Comparison of ENCODE assay signal across 20 cellular contexts in genomic region chr3:64375737-64376136, GRCh38.
DNase-seq lines count a peak whose midpoint lies in the region; ATAC-seq, FAIRE-seq and TF ChIP-seq lines count a peak whose summit lies in the region.
"Had no signal": no experiment of that assay in that cellular context is flagged by ENCODE, and none has a peak within 500 bp of the region (broad histone marks: within the 10 kb centered on the region; RNA-seq: fewer than 3 reads in every experiment).

No MANE protein-coding gene starts in this region.

- no peak for DNase-seq in SK-N-SH
- no peak for DNase-seq in GM12878 (ENCODE audit: low read depth, low spot score)
- no peak for DNase-seq in left lung
- no peak for DNase-seq in posterior cingulate gyrus
- DNase-seq: AML-193; Caco-2; Calu3; CD4-positive, alpha-beta T cell; CD8-positive, alpha-beta T cell; DMS79 treated with DMSO at 0.1 percent for 48 hours; GF-D8 had no signal

- BruUV-seq in GM12878 (replicated peaks; lab: Mats Ljungman, UMichigan) = no TSS peak

- FAIRE-seq in GM12878 (lab: Jason Lieb, UNC) = no peak
- FAIRE-seq: A549, G401.6, GM12892, GM18507, GM19239 had no signal

- no peak for ATAC-seq in SK-N-SH treated with all-trans-retinoic acid at 6 μM for 48 hours
- ATAC-seq in GM12878 = no peak
- no peak for ATAC-seq in left lung
- ATAC-seq: A549; CD8-positive, alpha-beta T cell had no signal

- H3K9me3 ChIP-seq in SK-N-SH (peaks cover 12% of the 10 kb centered on the region; the same call in 1 of the 2 replicates), GM12878 (replicated peaks; ENCODE audit: control insufficient read depth, insufficient read depth, low read length) (no peaks in the 10 kb centered on the region), left lung (peaks cover 0 to 6% of the 10 kb centered on the region in 2 donors)

- TF ChIP-seq CTCF in SK-N-SH (IDR thresholded peaks at IDR 0.05) = no peak
- TF ChIP-seq CTCF in GM12878 (IDR thresholded peaks at IDR 0.05 in 2 of 3, conservative IDR thresholded peaks at IDR 0.05 in 1 of 3; ENCODE audit: control insufficient read depth in 2 of 3, extremely low read depth in 1 of 3, insufficient read depth in 1 of 3, low read depth in 3 of 3, low read length in 3 of 3) = no peak
- no peak for TF ChIP-seq CTCF in left lung (IDR thresholded peaks at IDR 0.05)

- no peaks in the 10 kb centered on the region for H3K79me2 ChIP-seq in SK-N-SH (ENCODE audit: insufficient read depth)
- H3K79me2 ChIP-seq in GM12878 (ENCODE audit: control insufficient read depth, insufficient read depth, low read length) = no peaks in the 10 kb centered on the region

- no peak for TF ChIP-seq POLR2A in GM12878 (IDR thresholded peaks at IDR 0.05; ENCODE audit: low read depth, low read length)

- CTCF ChIA-PET in SK-N-SH (lab: Yijun Ruan, JAX) (interaction anchor here (1.3 kb wide), 1 partner anchor 346 kb away, joined by 4 read pairs; no protein-coding TSS in a partner anchor), GM12878 (lab: Yijun Ruan, JAX) (interaction anchor here (0.7 to 0.9 kb wide), 2 partner anchors 8 to 108 kb away, joined by 3 read pairs; no protein-coding TSS in a partner anchor)

- H3K4me2 ChIP-seq in SK-N-SH = no peak overlapping the region
- no peak overlapping the region for H3K4me2 ChIP-seq in GM12878 (ENCODE audit: control insufficient read depth, insufficient read depth)
- H3K4me2 ChIP-seq: A549 had no signal

- TF ChIP-seq RAD21 in SK-N-SH (IDR thresholded peaks at IDR 0.05; ENCODE audit: low read length) (no peak), GM12878 (IDR thresholded peaks at IDR 0.05; ENCODE audit: insufficient read depth, low read depth, low read length) (no peak)

- no peaks in the 10 kb centered on the region for H3K27me3 ChIP-seq in SK-N-SH (ENCODE audit: insufficient read depth)
- H3K27me3 ChIP-seq in GM12878 (replicated peaks in 1 of 2; ENCODE audit: control insufficient read depth in 2 of 2, insufficient read depth in 2 of 2, low read length in 1 of 2) = no peaks in the 10 kb centered on the region
- no peaks in the 10 kb centered on the region for H3K27me3 ChIP-seq in left lung
- H3K27me3 ChIP-seq: BLaER1 treated with 17β-estradiol and CSF1 and Interleukin-3, amounts not matched to agents 10 nM and 100 nM had no signal

- SMC1A ChIA-PET in GM12878 (lab: Charles Lee; ENCODE audit: uncharacterized antibody, unreplicated experiment) = interaction anchor here (0.8 to 0.9 kb wide), 2 partner anchors 10 to 207 kb away, joined by 3 read pairs; no protein-coding TSS in a partner anchor

- TF ChIP-seq EP300 in SK-N-SH (IDR thresholded peaks at IDR 0.05; ENCODE audit: borderline replicate concordance in 1 of 2, low read depth in 1 of 2, low read length in 1 of 2) (no peak), GM12878 (IDR thresholded peaks at IDR 0.05; ENCODE audit: borderline replicate concordance in 1 of 2, control insufficient read depth in 1 of 2, low read depth in 2 of 2, low read length in 2 of 2) (no peak)

- H2AFZ ChIP-seq in SK-N-SH (ENCODE audit: low read depth) (no peak overlapping the region), GM12878 (ENCODE audit: control insufficient read depth, low read depth, low read length) (no peak overlapping the region)

- 96% methylated on average over 1 of the region's 1 CpG for WGBS in SK-N-SH (ENCODE audit: low lambda C conversion rate)
- 94% methylated on average over 1 of the region's 1 CpG for WGBS in GM12878 (ENCODE audit: insufficient coverage, insufficient replicate concordance, low lambda C conversion rate, missing lambda C conversion rate)

- POLR2A ChIA-PET in SK-N-SH (lab: Yijun Ruan, JAX) = no interaction called here
- POLR2A ChIA-PET in GM12878 (lab: Charles Lee) = no interaction called here

- H3K27ac ChIP-seq in SK-N-SH (ENCODE audit: low read depth in 2 of 2, low read length in 1 of 2) = no peak overlapping the region
- H3K27ac ChIP-seq in GM12878 (ENCODE audit: control insufficient read depth, insufficient read depth) = no peak overlapping the region
- H3K27ac ChIP-seq in left lung = no peak overlapping the region
- H3K27ac ChIP-seq: 22Rv1; A549; BLaER1 treated with 17β-estradiol and CSF1 and Interleukin-3, amounts not matched to agents 10 nM and 100 nM; C4-2B had no signal

- H3K4me1 ChIP-seq in SK-N-SH (ENCODE audit: control insufficient read depth in 1 of 2, insufficient read depth in 2 of 2, low read depth in 1 of 2, low read length in 1 of 2) = no peaks in the 10 kb centered on the region
- no peaks in the 10 kb centered on the region for H3K4me1 ChIP-seq in GM12878 (ENCODE audit: control insufficient read depth, insufficient read depth, low read length)
- H3K4me1 ChIP-seq in left lung = no peaks in the 10 kb centered on the region
- H3K4me1 ChIP-seq: A549, Caco-2 had no signal

- intact Hi-C loops in GM12878 (cut with micrococcal nuclease; ENCODE audit: unreplicated experiment) (no loop called here), left lung (cut with DNase I) (no loop called here), posterior cingulate gyrus (cut with DNase I) (no loop called here)

- RAD21 ChIA-PET in GM12878 (lab: Charles Lee; ENCODE audit: unreplicated experiment) = no interaction called here

- peaks cover 0 to 4% of the 10 kb centered on the region in 2 experiments for H3K36me3 ChIP-seq in SK-N-SH (replicated peaks in 1 of 2; ENCODE audit: control insufficient read depth in 1 of 2, insufficient read depth in 2 of 2, low read length in 1 of 2)
- H3K36me3 ChIP-seq in GM12878 (ENCODE audit: control insufficient read depth in 2 of 2, insufficient read depth in 2 of 2, low read length in 1 of 2) = no peaks in the 10 kb centered on the region
- no peaks in the 10 kb centered on the region for H3K36me3 ChIP-seq in left lung
- H3K36me3 ChIP-seq: BLaER1 treated with 17β-estradiol and CSF1 and Interleukin-3, amounts not matched to agents 10 nM and 100 nM had no signal

- H3F3A ChIP-seq in SK-N-SH (replicated peaks; ENCODE audit: insufficient read depth) = no peaks in the 10 kb centered on the region

- no peak overlapping the region for H3K9ac ChIP-seq in SK-N-SH
- H3K9ac ChIP-seq in GM12878 (ENCODE audit: control insufficient read depth, insufficient read depth, low read length) = no peak overlapping the region
- H3K9ac ChIP-seq: BLaER1 treated with 17β-estradiol and CSF1 and Interleukin-3, amounts not matched to agents 10 nM and 100 nM had no signal

- H3K4me3 ChIP-seq in SK-N-SH (ENCODE audit: low read depth in 2 of 2, low read length in 1 of 2) (no peak overlapping the region), GM12878 (no peak overlapping the region), left lung (no peak overlapping the region)
- H3K4me3 ChIP-seq: A549; BLaER1 treated with 17β-estradiol and CSF1 and Interleukin-3, amounts not matched to agents 10 nM and 100 nM had no signal

- in situ Hi-C loops in GM12878 (cut with MboI) = no loop called here

- H3K9me2 ChIP-seq in SK-N-SH = no peaks in the 10 kb centered on the region

- H4K20me1 ChIP-seq in SK-N-SH (ENCODE audit: insufficient read depth) (no peaks in the 10 kb centered on the region), GM12878 (ENCODE audit: control insufficient read depth, insufficient read depth) (no peaks in the 10 kb centered on the region)
- H4K20me1 ChIP-seq: BLaER1 treated with 17β-estradiol and CSF1 and Interleukin-3, amounts not matched to agents 10 nM and 100 nM had no signal

TF ChIP-seq in SK-N-SH treated with all-trans-retinoic acid at 6 μM for 48 hours, 23 proteins besides CTCF, POLR2A, EP300 and RAD21:
- TF ChIP-seq TOX (CRISPR knock-in tag; IDR thresholded peaks at IDR 0.05; ENCODE audit: borderline replicate concordance) (no peak), ZNF8 (CRISPR knock-in tag; IDR thresholded peaks at IDR 0.05) (0 out of 2 replicates have a peak, but pooled peaks have one; percentile 46)
TF ChIP-seq in SK-N-SH treated with all-trans-retinoic acid at 6 μM for 48 hours: peak in this region for 1.

TF ChIP-seq in SK-N-SH, 30 proteins besides CTCF, POLR2A, EP300 and RAD21 (continues in another document):
- TF ChIP-seq RXRA (IDR thresholded peaks at IDR 0.05; ENCODE audit: borderline replicate concordance, low read depth) = no peak
- TF ChIP-seq RFX5 (IDR thresholded peaks at IDR 0.05; ENCODE audit: low read length) = no peak
- no peak for TF ChIP-seq FOXM1 (IDR thresholded peaks at IDR 0.05; ENCODE audit: low read depth)
- no peak for TF ChIP-seq FOSL2 (IDR thresholded peaks at IDR 0.05; ENCODE audit: borderline replicate concordance, low read depth)
- no peak for TF ChIP-seq USF2 (IDR thresholded peaks at IDR 0.05; ENCODE audit: borderline replicate concordance, low read depth, low read length)
- no peak for TF ChIP-seq NRF1 (IDR thresholded peaks at IDR 0.05; ENCODE audit: low read depth, low read length)
- TF ChIP-seq RCOR1 (IDR thresholded peaks at IDR 0.05; ENCODE audit: low read length) = no peak
- TF ChIP-seq JUND (IDR thresholded peaks at IDR 0.05) = no peak

TF ChIP-seq in GM12878, 131 proteins besides CTCF, POLR2A, EP300 and RAD21:
- TF ChIP-seq NFXL1 (IDR thresholded peaks at IDR 0.05; ENCODE audit: borderline replicate concordance) = 0 out of 2 replicates have a peak, but pooled peaks have one; percentile 10
- no peak for TF ChIP-seq YY1 (IDR thresholded peaks at IDR 0.05; ENCODE audit: low read depth, low read length)
